Comparison of ENCODE assay signal across 8 cellular contexts in the genomic region with DNA sequence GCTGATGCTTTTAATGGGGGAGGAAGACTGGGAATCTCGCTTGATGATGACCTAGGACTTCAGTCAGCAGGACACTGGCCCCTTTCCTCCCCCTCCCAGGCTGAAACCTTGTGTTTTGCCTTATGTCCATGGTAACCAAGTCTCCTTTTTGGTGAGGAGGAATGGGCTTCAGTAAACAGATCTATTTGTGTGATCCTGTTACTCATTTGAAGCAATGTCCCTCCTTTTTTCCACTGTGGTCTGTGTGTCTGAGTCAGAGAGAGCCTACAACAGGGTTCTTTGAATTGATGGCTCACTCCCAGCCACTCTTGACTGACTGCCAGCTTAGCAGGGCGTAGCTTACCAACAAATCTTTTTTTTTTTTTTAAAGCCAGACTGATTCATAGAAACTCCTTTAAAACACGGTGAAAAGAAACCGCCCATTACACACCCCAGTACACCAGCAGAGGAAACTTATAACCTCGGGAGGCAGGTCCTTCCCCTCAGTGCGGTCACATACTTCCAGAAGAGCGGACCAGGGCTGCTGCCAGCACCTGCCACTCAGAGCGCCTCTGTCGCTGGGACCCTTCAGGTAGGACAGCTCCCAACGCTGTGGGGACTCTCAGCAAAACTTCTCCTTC. TPM values are rescaled to one million over a fixed set of nuclear protein-coding genes. Genes with fewer than 3 reads are reported as not detected.
DNase-seq lines count a peak whose midpoint lies in the region; ATAC-seq and TF ChIP-seq lines count a peak whose summit lies in the region.

TSS of gene EMP1 (plus strand) at position 425 of the 620 bp plus-strand sequence. CDS start 14,785 bp downstream, outside the sequence.

- H3K4me3 Mint-ChIP-seq in activated naive CD4-positive, alpha-beta T cell treated with anti-CD3 and anti-CD28 coated beads, Interleukin-2, amount 50 U/mL, for 24 hours = peak within 1 kb of the TSS; percentile 77
- H3K4me3 Mint-ChIP-seq in progenitor cell of endocrine pancreas (ENCODE audit: low read depth) = no peak within 1 kb of the TSS
- H3K4me3 Mint-ChIP-seq in type B pancreatic cell = peak within 1 kb of the TSS; percentile 88

- no peaks in the 10 kb centered on the region for H3K9me3 Mint-ChIP-seq in activated naive CD4-positive, alpha-beta T cell treated with anti-CD3 and anti-CD28 coated beads, Interleukin-2, amount 50 U/mL, for 24 hours
- H3K9me3 Mint-ChIP-seq in progenitor cell of endocrine pancreas (ENCODE audit: low read depth) = no peaks in the 10 kb centered on the region
- peaks cover 5% of the 10 kb centered on the region for H3K9me3 Mint-ChIP-seq in type B pancreatic cell

- H3K27ac ChIP-seq in A673 (ENCODE audit: low read depth, low read length, poor library complexity, severe bottlenecking) (peak within 1 kb of the TSS; percentile 44), SK-N-MC (peak within 1 kb of the TSS; percentile 39; the same call in 1 of the 2 replicates)

- intact Hi-C loops in A673 (cut with micrococcal nuclease; ENCODE audit: unreplicated experiment) = no loop called here

- H3K36me3 Mint-ChIP-seq in activated naive CD4-positive, alpha-beta T cell treated with anti-CD3 and anti-CD28 coated beads, Interleukin-2, amount 50 U/mL, for 24 hours = no peaks in the 10 kb centered on the region
- H3K36me3 Mint-ChIP-seq in progenitor cell of endocrine pancreas (ENCODE audit: insufficient read depth) (no peaks in the 10 kb centered on the region), type B pancreatic cell (peaks cover 27% of the 10 kb centered on the region)

- peak within 1 kb of the TSS; percentile 65 for H3K27ac Mint-ChIP-seq in activated naive CD4-positive, alpha-beta T cell treated with anti-CD3 and anti-CD28 coated beads, Interleukin-2, amount 50 U/mL, for 24 hours
- H3K27ac Mint-ChIP-seq in progenitor cell of endocrine pancreas = peak within 1 kb of the TSS; percentile 18
- peak within 1 kb of the TSS; percentile 99 for H3K27ac Mint-ChIP-seq in type B pancreatic cell

- no peak within 1 kb of the TSS for H3K9ac ChIP-seq in SK-N-MC (ENCODE audit: insufficient read length)

- peaks cover 33% of the 10 kb centered on the region for H3K4me1 ChIP-seq in A673 (ENCODE audit: insufficient read depth, low read length, poor library complexity, severe bottlenecking)

- DNase-seq in A673 (ENCODE audit: low spot score) = peak; percentile 92
- no peak for DNase-seq in SK-N-MC (ENCODE audit: low read depth, low spot score)
- DNase-seq in globus pallidus (ENCODE audit: low spot score) = peak; percentile 85
- no peak for DNase-seq in progenitor cell of endocrine pancreas (ENCODE audit: low spot score, unreplicated experiment)
- no peak for DNase-seq in type B pancreatic cell (ENCODE audit: extremely low spot score, unreplicated experiment)

- H3K9me3 ChIP-seq in A673 (ENCODE audit: low read depth, low read length, poor library complexity, severe bottlenecking) = no peaks in the 10 kb centered on the region
- no peaks in the 10 kb centered on the region for H3K9me3 ChIP-seq in SK-N-MC (ENCODE audit: low read depth, low read length)

- POLR2A ChIA-PET in A673 (lab: Charles Lee; ENCODE audit: low non-redundant PET) = interaction anchor here (0.6 to 0.7 kb wide), 4 partner anchors 13 to 915 kb away, joined by 3 read pairs; no protein-coding TSS in a partner anchor

- no peaks in the 10 kb centered on the region for H3K27me3 Mint-ChIP-seq in activated naive CD4-positive, alpha-beta T cell treated with anti-CD3 and anti-CD28 coated beads, Interleukin-2, amount 50 U/mL, for 24 hours
- H3K27me3 Mint-ChIP-seq in progenitor cell of endocrine pancreas (peaks cover 59% of the 10 kb centered on the region), type B pancreatic cell (peaks cover 2% of the 10 kb centered on the region)

- no peaks in the 10 kb centered on the region for H3K27me3 ChIP-seq in A673 (replicated peaks; ENCODE audit: insufficient read depth, low read depth, low read length, poor library complexity)

- CTCF ChIA-PET in A673 (lab: Charles Lee) = no interaction called here

- peak; percentile 93 for ATAC-seq in GM18868 (IDR thresholded peaks at IDR 0.05; ENCODE audit: unreplicated experiment)
- ATAC-seq in HG03159 (IDR thresholded peaks at IDR 0.05; ENCODE audit: unreplicated experiment) = peak; percentile 88

- no TSS peak for BruUV-seq in A673 (replicated peaks; lab: Mats Ljungman, UMichigan)

- H3K4me3 ChIP-seq in A673 (ENCODE audit: low read depth, low read length, poor library complexity, severe bottlenecking) (peak within 1 kb of the TSS; percentile 44), SK-N-MC (peak within 1 kb of the TSS; percentile 14)

- no peak for TF ChIP-seq CTCF in A673 (conservative IDR thresholded peaks at IDR 0.05; ENCODE audit: low read depth, low read length)
- no peak for TF ChIP-seq CTCF in progenitor cell of endocrine pancreas (IDR thresholded peaks at IDR 0.05; ENCODE audit: unreplicated experiment)
- TF ChIP-seq CTCF in type B pancreatic cell (conservative IDR thresholded peaks at IDR 0.05) = no peak

- H3K4me1 Mint-ChIP-seq in activated naive CD4-positive, alpha-beta T cell treated with anti-CD3 and anti-CD28 coated beads, Interleukin-2, amount 50 U/mL, for 24 hours = peaks cover 25% of the 10 kb centered on the region
- H3K4me1 Mint-ChIP-seq in progenitor cell of endocrine pancreas (ENCODE audit: low read depth) = peaks cover 12% of the 10 kb centered on the region
- H3K4me1 Mint-ChIP-seq in type B pancreatic cell (ENCODE audit: unreplicated experiment) = peaks cover 44% of the 10 kb centered on the region

- H3K36me3 ChIP-seq in A673 (ENCODE audit: insufficient read depth, low read length, poor library complexity, severe bottlenecking) (no peaks in the 10 kb centered on the region), SK-N-MC (ENCODE audit: insufficient read depth, low read length) (no peaks in the 10 kb centered on the region)

RNA-seq across cellular contexts. Expression of gene EMP1, which starts in this region (rescaled TPM):
- total RNA-seq in A673 (2021) (39.9 and 66.5 TPM in 2 replicates), progenitor cell of endocrine pancreas (0.31 and 0.47 TPM in 2 replicates), type B pancreatic cell (ENCODE audit: low replicate concordance) (340 and 2,561 TPM in 2 replicates)

Comparison
In these comparisons a context has a peak if more than half of its experiments do, and no peak if none do; other contexts are left out.
1. RNA of gene EMP1 (total RNA-seq): 340 to 2,561 TPM in type B pancreatic cell and 39.9 to 66.5 TPM in A673; 0.31 to 0.47 TPM in progenitor cell of endocrine pancreas; every median in the first group is over 10 times any median in the second.
2. DNase-seq: peak in A673 (single experiment) and globus pallidus (single experiment); none in SK-N-MC (single experiment), progenitor cell of endocrine pancreas (single experiment) and type B pancreatic cell (single experiment).
3. H3K27ac Mint-ChIP-seq: peak in every context shown above with its lines; median percentile 99 in type B pancreatic cell; 65 in activated naive CD4-positive, alpha-beta T cell treated with anti-CD3 and anti-CD28 coated beads, Interleukin-2, amount 50 U/mL, for 24 hours; 18 in progenitor cell of endocrine pancreas.